1 cellular context compared by ENCODE assay signal in genomic region chr5:6667648-6668047, GRCh38.
TF ChIP-seq lines count a peak whose summit lies in the region.

No MANE protein-coding gene starts in this region.

TF ChIP-seq in GM23338, 12 proteins besides CTCF, POLR2A, EP300 and RAD21 (continued from another document):
- TF ChIP-seq REST (IDR thresholded peaks at IDR 0.05; ENCODE audit: unreplicated experiment) (no peak), NANOG (IDR thresholded peaks at IDR 0.05; ENCODE audit: borderline replicate concordance) (no peak), ZNF331 (CRISPR knock-in tag; IDR thresholded peaks at IDR 0.05; ENCODE audit: low read depth) (no peak), CREB1 (CRISPR knock-in tag; IDR thresholded peaks at IDR 0.05; ENCODE audit: low read depth) (no peak), JUNB (IDR thresholded peaks at IDR 0.05; ENCODE audit: unreplicated experiment) (no peak), STAT1 (IDR thresholded peaks at IDR 0.05; ENCODE audit: unreplicated experiment) (no peak), EZH2phosphoT487 (IDR thresholded peaks at IDR 0.05; ENCODE audit: unreplicated experiment) (no peak)
- TF ChIP-seq, protein P1, sequence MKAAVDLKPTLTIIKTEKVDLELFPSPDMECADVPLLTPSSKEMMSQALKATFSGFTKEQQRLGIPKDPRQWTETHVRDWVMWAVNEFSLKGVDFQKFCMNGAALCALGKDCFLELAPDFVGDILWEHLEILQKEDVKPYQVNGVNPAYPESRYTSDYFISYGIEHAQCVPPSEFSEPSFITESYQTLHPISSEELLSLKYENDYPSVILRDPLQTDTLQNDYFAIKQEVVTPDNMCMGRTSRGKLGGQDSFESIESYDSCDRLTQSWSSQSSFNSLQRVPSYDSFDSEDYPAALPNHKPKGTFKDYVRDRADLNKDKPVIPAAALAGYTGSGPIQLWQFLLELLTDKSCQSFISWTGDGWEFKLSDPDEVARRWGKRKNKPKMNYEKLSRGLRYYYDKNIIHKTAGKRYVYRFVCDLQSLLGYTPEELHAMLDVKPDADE (IDR thresholded peaks at IDR 0.05), result no peak
TF ChIP-seq in GM23338: peak in this region for 0.
